1 cellular context compared by ENCODE assay signal in genomic region chr5:17229308-17229707, GRCh38.
TF ChIP-seq lines count a peak whose summit lies in the region.

No MANE protein-coding gene starts in this region.

TF ChIP-seq in GM12878, 131 proteins besides CTCF, POLR2A, EP300 and RAD21 (continued from another document):
- TF ChIP-seq, protein P1, sequence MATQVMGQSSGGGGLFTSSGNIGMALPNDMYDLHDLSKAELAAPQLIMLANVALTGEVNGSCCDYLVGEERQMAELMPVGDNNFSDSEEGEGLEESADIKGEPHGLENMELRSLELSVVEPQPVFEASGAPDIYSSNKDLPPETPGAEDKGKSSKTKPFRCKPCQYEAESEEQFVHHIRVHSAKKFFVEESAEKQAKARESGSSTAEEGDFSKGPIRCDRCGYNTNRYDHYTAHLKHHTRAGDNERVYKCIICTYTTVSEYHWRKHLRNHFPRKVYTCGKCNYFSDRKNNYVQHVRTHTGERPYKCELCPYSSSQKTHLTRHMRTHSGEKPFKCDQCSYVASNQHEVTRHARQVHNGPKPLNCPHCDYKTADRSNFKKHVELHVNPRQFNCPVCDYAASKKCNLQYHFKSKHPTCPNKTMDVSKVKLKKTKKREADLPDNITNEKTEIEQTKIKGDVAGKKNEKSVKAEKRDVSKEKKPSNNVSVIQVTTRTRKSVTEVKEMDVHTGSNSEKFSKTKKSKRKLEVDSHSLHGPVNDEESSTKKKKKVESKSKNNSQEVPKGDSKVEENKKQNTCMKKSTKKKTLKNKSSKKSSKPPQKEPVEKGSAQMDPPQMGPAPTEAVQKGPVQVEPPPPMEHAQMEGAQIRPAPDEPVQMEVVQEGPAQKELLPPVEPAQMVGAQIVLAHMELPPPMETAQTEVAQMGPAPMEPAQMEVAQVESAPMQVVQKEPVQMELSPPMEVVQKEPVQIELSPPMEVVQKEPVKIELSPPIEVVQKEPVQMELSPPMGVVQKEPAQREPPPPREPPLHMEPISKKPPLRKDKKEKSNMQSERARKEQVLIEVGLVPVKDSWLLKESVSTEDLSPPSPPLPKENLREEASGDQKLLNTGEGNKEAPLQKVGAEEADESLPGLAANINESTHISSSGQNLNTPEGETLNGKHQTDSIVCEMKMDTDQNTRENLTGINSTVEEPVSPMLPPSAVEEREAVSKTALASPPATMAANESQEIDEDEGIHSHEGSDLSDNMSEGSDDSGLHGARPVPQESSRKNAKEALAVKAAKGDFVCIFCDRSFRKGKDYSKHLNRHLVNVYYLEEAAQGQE (IDR thresholded peaks at IDR 0.05; ENCODE audit: low read depth, low read length) = no peak
- TF ChIP-seq MEF2A (IDR thresholded peaks at IDR 0.05; ENCODE audit: insufficient read depth, low read depth, low read length) = 0 out of 2 replicates have a peak, but pooled peaks have one; percentile 22
- TF ChIP-seq IKZF2 (IDR thresholded peaks at IDR 0.05) = peak; percentile 60 to 69
- 0 out of 2 replicates have a peak, but pooled peaks have one; percentile 32 for TF ChIP-seq RB1 (IDR thresholded peaks at IDR 0.05; ENCODE audit: borderline replicate concordance)
- TF ChIP-seq HDAC2 (IDR thresholded peaks at IDR 0.05) = no peak
- TF ChIP-seq SIX5 (IDR thresholded peaks at IDR 0.05; ENCODE audit: low read depth, low read length, severe bottlenecking) = no peak
- TF ChIP-seq USF1 (IDR thresholded peaks at IDR 0.05; ENCODE audit: borderline replicate concordance, extremely low read length, insufficient read depth, low read depth, low read length) = no peak
- TF ChIP-seq IKZF1 (conservative IDR thresholded peaks at IDR 0.05) = peak; percentile 68
- TF ChIP-seq RUNX3 (IDR thresholded peaks at IDR 0.05; ENCODE audit: low read length) = peak; percentile 33; the same call in 1 of the 2 replicates
- TF ChIP-seq RELB (IDR thresholded peaks at IDR 0.05; ENCODE audit: low read depth) = peak; percentile 70; the same call in 1 of the 2 replicates
